In the genomic region with DNA sequence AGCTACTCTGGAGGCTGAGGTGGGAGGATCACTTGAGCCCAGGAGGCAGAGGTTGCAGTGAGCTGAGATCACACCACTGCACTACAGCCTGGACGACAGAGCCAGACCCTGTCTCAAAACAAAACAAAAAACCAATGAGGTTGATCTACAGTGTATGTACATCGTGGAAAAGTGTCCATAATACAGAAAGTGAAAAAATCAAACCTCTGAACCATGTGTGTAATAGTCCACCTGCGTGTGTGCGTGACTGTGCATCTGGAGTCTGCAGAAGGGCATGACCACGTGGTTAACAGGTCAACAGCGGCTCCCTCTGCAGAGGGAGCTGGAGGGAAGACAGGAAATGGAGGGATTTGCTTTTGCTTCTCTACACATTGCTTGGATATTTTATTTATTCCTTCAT, we compare ENCODE assay signal across 16 cellular contexts. TPM values are rescaled to one million over a fixed set of nuclear protein-coding genes. Genes with fewer than 3 reads are reported as not detected.
A peak's percentile ranks its signal among the peaks of the same experiment; 100 is the strongest.
DNase-seq lines count a peak whose midpoint lies in the region; ATAC-seq lines count a peak whose summit lies in the region.
"Had no signal": no experiment of that assay in that cellular context is flagged by ENCODE, and none has a peak within 500 bp of the region (broad histone marks: within the 10 kb centered on the region; RNA-seq: fewer than 3 reads in every experiment).

No MANE protein-coding gene starts in this region.

- peak; percentile 57 for ATAC-seq in stimulated activated naive CD8-positive, alpha-beta T cell treated with anti-CD3 and anti-CD28 coated beads, Interleukin-15, Interleukin-2, amounts not matched to agents 100 U/mL and 50 U/mL, for 24 hours
- ATAC-seq in HG02973 (IDR thresholded peaks at IDR 0.05; ENCODE audit: unreplicated experiment), result no peak
- no peak for ATAC-seq in HG02678 (IDR thresholded peaks at IDR 0.05; ENCODE audit: unreplicated experiment)

- DNase-seq in NCI-H345 (lab: John Stamatoyannopoulos, UW) (peak; percentile 44), NCI-H345 treated with DMSO at 0.1 percent for 48 hours (lab: John Stamatoyannopoulos, UW; ENCODE audit: unreplicated experiment) (no peak), RPMI7951 (ENCODE audit: low read depth) (peak; percentile 73), dermis blood vessel endothelial cell (peak; percentile 23), G401 (ENCODE audit: low spot score) (no peak)
- no peak for DNase-seq in stimulated activated naive CD8-positive, alpha-beta T cell treated with anti-CD3 and anti-CD28 coated beads, Interleukin-15, Interleukin-2, amounts not matched to agents 100 U/mL and 50 U/mL, for 24 hours
- DNase-seq: ACHN; activated CD4-positive, CD25-positive, alpha-beta regulatory T cell treated with anti-CD3 and anti-CD28 coated beads, Interleukin-2, amount 50 U/mL, for 72 hours; aorta; NCI-H446 treated with DMSO at 0.1 percent for 48 hours; small intestine had no signal

- in situ Hi-C loops in G401 (cut with HindIII; ENCODE audit: low sequenced_read_pairs), result no loop called here

RNA-seq across cellular contexts. Expression of a gene that starts 32.4 kb away (rescaled TPM):
- 4,200 and 4,316 TPM in 2 replicates for total RNA-seq in RPMI7951 (2014; rRNA removed; shearing (Covaris generic))
- 1,154 and 2,045 TPM in 2 replicates for total RNA-seq in dermis blood vessel endothelial cell
- total RNA-seq in G401 (2014; rRNA removed; shearing (Covaris generic)), result 1,614 and 1,928 TPM in 2 replicates

RNA-seq across cellular contexts. Expression of a gene that starts 34.8 kb away (rescaled TPM):
- total RNA-seq in RPMI7951 (2014; rRNA removed; shearing (Covaris generic)), result not detected in 2 replicates
- not detected in 2 replicates for total RNA-seq in dermis blood vessel endothelial cell
- total RNA-seq in G401 (2014; rRNA removed; shearing (Covaris generic)), result not detected in 2 replicates
- total RNA-seq: aorta, dermis microvascular lymphatic vessel endothelial cell, omental fat pad, subcutaneous adipose tissue had no signal

Comparison
In these comparisons a context has a peak if more than half of its experiments do, and no peak if none do; other contexts are left out.
1. DNase-seq: peak in NCI-H345 (single experiment), RPMI7951 (single experiment) and dermis blood vessel endothelial cell (single experiment); none in NCI-H345 treated with DMSO at 0.1 percent for 48 hours (single experiment), stimulated activated naive CD8-positive, alpha-beta T cell treated with anti-CD3 and anti-CD28 coated beads, Interleukin-15, Interleukin-2, amounts not matched to agents 100 U/mL and 50 U/mL, for 24 hours (single experiment) and G401 (single experiment).